In the genomic region with DNA sequence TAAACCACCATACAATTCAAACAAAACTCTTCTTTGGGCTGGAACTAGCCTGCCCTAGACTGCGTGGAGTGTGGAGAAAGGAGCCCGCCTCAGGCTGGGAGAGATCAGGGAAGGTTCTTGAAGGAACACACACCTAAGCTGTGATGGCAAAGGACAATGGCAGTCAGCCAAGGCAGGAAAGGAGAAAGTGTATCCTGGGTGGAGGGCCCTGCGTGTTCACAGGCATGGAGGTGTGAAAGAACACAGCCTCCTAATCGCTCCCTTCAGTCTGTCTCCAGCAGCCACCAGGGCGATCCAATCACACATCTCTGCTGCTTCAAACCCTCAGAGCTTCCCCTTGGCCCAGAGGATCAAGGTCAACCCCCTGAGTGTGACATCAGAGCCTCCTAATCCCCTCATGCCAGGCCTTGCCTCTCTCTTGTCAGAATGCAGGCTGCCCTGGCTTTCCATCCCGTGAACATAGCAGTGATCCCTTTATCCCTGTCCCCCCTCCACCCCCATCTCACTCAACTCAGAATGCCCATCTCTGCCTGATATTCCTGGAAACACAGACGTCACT, we compare ENCODE assay signal across 14 cellular contexts.
DNase-seq lines count a peak whose midpoint lies in the region; ATAC-seq and TF ChIP-seq lines count a peak whose summit lies in the region.
"Had no signal": no experiment of that assay in that cellular context is flagged by ENCODE, and none has a peak within 500 bp of the region (broad histone marks: within the 10 kb centered on the region; RNA-seq: fewer than 3 reads in every experiment).

No MANE protein-coding gene starts in this region.

- H3K27ac ChIP-seq in BLaER1 treated with 17β-estradiol and CSF1 and Interleukin-3, amounts not matched to agents 10 nM and 100 nM, result peak overlapping the region in 6 of 11 experiments; percentile 61 to 84 (median 70); a peak in 11 of 22 replicates
- H3K27ac ChIP-seq in colonic mucosa (peak overlapping the region; percentile 51), mucosa of rectum (ENCODE audit: low read depth in 2 of 2, low read length in 2 of 2) (peak overlapping the region; percentile 54 to 72), PC-9 (no peak overlapping the region)

- H3K4me2 ChIP-seq in BLaER1 treated with 17β-estradiol and CSF1 and Interleukin-3, amounts not matched to agents 10 nM and 100 nM, result peak overlapping the region in 9 of 11 experiments; percentile 63 to 84 (median 74); a peak in 14 of 22 replicates
- no peak overlapping the region for H3K4me2 ChIP-seq in PC-9

- no peaks in the 10 kb centered on the region for H3K79me2 ChIP-seq in PC-9 (ENCODE audit: low read depth)

- TF ChIP-seq CTCF in colonic mucosa (IDR thresholded peaks at IDR 0.05) (no peak), PC-9 (conservative IDR thresholded peaks at IDR 0.05) (no peak), GM10248 (IDR thresholded peaks at IDR 0.05; ENCODE audit: control extremely low read depth, extremely low read depth, low read depth, missing control alignments) (no peak)

- H3K36me3 ChIP-seq in BLaER1 treated with 17β-estradiol and CSF1 and Interleukin-3, amounts not matched to agents 10 nM and 100 nM, result peaks cover 0 to 63% (median 16%) of the 10 kb centered on the region in 11 experiments; a peak in 13 of 22 replicates
- H3K36me3 ChIP-seq in colonic mucosa, result no peaks in the 10 kb centered on the region
- peaks cover 0 to 13% of the 10 kb centered on the region in 2 donors for H3K36me3 ChIP-seq in mucosa of rectum (ENCODE audit: control insufficient read depth in 2 of 2, insufficient read depth in 2 of 2, low read length in 2 of 2)
- 0 out of 2 replicates have a peak, but pooled peaks cover 7% of the 10 kb centered on the region for H3K36me3 ChIP-seq in PC-9 (ENCODE audit: low read depth)

- no peak for ATAC-seq in GM18909 (IDR thresholded peaks at IDR 0.05; ENCODE audit: poor library complexity, unreplicated experiment)
- ATAC-seq: stimulated activated naive CD8-positive, alpha-beta T cell treated with anti-CD3 and anti-CD28 coated beads, Interleukin-15, Interleukin-2, amounts not matched to agents 100 U/mL and 50 U/mL, for 24 hours had no signal

- CTCF ChIA-PET in PC-9 (lab: Charles Lee), result no interaction called here
- CTCF ChIA-PET in GM10248 (lab: Yijun Ruan, JAX), result no interaction called here

- no peak overlapping the region for H3K4me3 ChIP-seq in BLaER1 treated with 17β-estradiol and CSF1 and Interleukin-3, amounts not matched to agents 10 nM and 100 nM
- no peak overlapping the region for H3K4me3 ChIP-seq in colonic mucosa
- H3K4me3 ChIP-seq in mucosa of rectum (ENCODE audit: low read length in 2 of 2), result no peak overlapping the region
- no peak overlapping the region for H3K4me3 ChIP-seq in PC-9

- peaks cover 0 to 9% (median 0%) of the 10 kb centered on the region in 11 experiments; a peak in 2 of 22 replicates for H3K9me3 ChIP-seq in BLaER1 treated with 17β-estradiol and CSF1 and Interleukin-3, amounts not matched to agents 10 nM and 100 nM (replicated peaks in 1 of 11)
- no peaks in the 10 kb centered on the region for H3K9me3 ChIP-seq in colonic mucosa
- H3K9me3 ChIP-seq in mucosa of rectum (ENCODE audit: control insufficient read depth in 2 of 2, low read length in 2 of 2), result no peaks in the 10 kb centered on the region
- no peaks in the 10 kb centered on the region for H3K9me3 ChIP-seq in PC-9 (ENCODE audit: insufficient read depth, low read depth)

- DNase-seq in NCI-H524 treated with DMSO at 0.1 percent for 48 hours (lab: John Stamatoyannopoulos, UW), result peak; percentile 38
- DNase-seq in colonic mucosa, result peak; percentile 46
- no peak for DNase-seq in PC-9
- no peak for DNase-seq in GM10248 (ENCODE audit: extremely low spot score)
- no peak for DNase-seq in KG1 (lab: John Stamatoyannopoulos, UW)
- DNase-seq: ACHN; activated CD8-positive, alpha-beta memory T cell treated with anti-CD3 and anti-CD28 coated beads, Interleukin-2, amount 50 U/mL, for 4 hours; activated naive CD4-positive, alpha-beta T cell; retina; SHP77 treated with DMSO at 0.1 percent for 48 hours; stimulated activated naive CD8-positive, alpha-beta T cell treated with anti-CD3 and anti-CD28 coated beads, Interleukin-15, Interleukin-2, amounts not matched to agents 100 U/mL and 50 U/mL, for 24 hours had no signal

- peaks cover 19 to 77% (median 71%) of the 10 kb centered on the region in 10 experiments for H3K4me1 ChIP-seq in BLaER1 treated with 17β-estradiol and CSF1 and Interleukin-3, amounts not matched to agents 10 nM and 100 nM
- H3K4me1 ChIP-seq in colonic mucosa (peaks cover 3% of the 10 kb centered on the region), mucosa of rectum (ENCODE audit: control insufficient read depth in 2 of 2, insufficient read depth in 2 of 2, low read length in 2 of 2) (peaks cover 23 to 33% of the 10 kb centered on the region in 2 donors), PC-9 (replicated peaks; ENCODE audit: insufficient read depth) (no peaks in the 10 kb centered on the region)

- intact Hi-C loops in colonic mucosa (cut with DNase I) (no loop called here), PC-9 (cut with micrococcal nuclease; ENCODE audit: unreplicated experiment) (no loop called here)

- H4K20me1 ChIP-seq in BLaER1 treated with 17β-estradiol and CSF1 and Interleukin-3, amounts not matched to agents 10 nM and 100 nM, result no peaks in the 10 kb centered on the region
- H4K20me1 ChIP-seq in PC-9 (ENCODE audit: insufficient read depth), result no peaks in the 10 kb centered on the region

- no TSS peak for BruUV-seq in PC-9 (replicated peaks; lab: Mats Ljungman, UMichigan)

- no peak overlapping the region for H2AFZ ChIP-seq in PC-9

- no peaks in the 10 kb centered on the region for H3F3A ChIP-seq in PC-9 (ENCODE audit: insufficient read depth, low read depth)

- POLR2A ChIA-PET in PC-9 (lab: Charles Lee; ENCODE audit: unreplicated experiment), result no interaction called here
- POLR2A ChIA-PET in GM10248 (lab: Yijun Ruan, JAX), result no interaction called here

- no peaks in the 10 kb centered on the region for H3K9me2 ChIP-seq in PC-9 (ENCODE audit: insufficient read depth)

- no peaks in the 10 kb centered on the region for H3K27me3 ChIP-seq in BLaER1 treated with 17β-estradiol and CSF1 and Interleukin-3, amounts not matched to agents 10 nM and 100 nM
- H3K27me3 ChIP-seq in colonic mucosa, result no peaks in the 10 kb centered on the region
- no peaks in the 10 kb centered on the region for H3K27me3 ChIP-seq in mucosa of rectum (ENCODE audit: control insufficient read depth in 2 of 2, insufficient read depth in 2 of 2, low read length in 2 of 2)
- H3K27me3 ChIP-seq in PC-9 (ENCODE audit: insufficient read depth, low read depth), result no peaks in the 10 kb centered on the region

- no peak overlapping the region for H3K9ac ChIP-seq in BLaER1 treated with 17β-estradiol and CSF1 and Interleukin-3, amounts not matched to agents 10 nM and 100 nM
- H3K9ac ChIP-seq in colonic mucosa (ENCODE audit: low read depth in 2 of 2, low read length in 2 of 2), result no peak overlapping the region
- H3K9ac ChIP-seq in mucosa of rectum (ENCODE audit: low read depth in 1 of 2, low read length in 2 of 2), result no peak overlapping the region

Comparison
In these comparisons a context has a peak if more than half of its experiments do, and no peak if none do; other contexts are left out.
1. DNase-seq: peak in NCI-H524 treated with DMSO at 0.1 percent for 48 hours (single experiment) and colonic mucosa (single experiment); none in PC-9 (0 of 2), GM10248 (single experiment) and KG1 (single experiment).